ENCODE assay signal across 9 cellular contexts in the genomic region with DNA sequence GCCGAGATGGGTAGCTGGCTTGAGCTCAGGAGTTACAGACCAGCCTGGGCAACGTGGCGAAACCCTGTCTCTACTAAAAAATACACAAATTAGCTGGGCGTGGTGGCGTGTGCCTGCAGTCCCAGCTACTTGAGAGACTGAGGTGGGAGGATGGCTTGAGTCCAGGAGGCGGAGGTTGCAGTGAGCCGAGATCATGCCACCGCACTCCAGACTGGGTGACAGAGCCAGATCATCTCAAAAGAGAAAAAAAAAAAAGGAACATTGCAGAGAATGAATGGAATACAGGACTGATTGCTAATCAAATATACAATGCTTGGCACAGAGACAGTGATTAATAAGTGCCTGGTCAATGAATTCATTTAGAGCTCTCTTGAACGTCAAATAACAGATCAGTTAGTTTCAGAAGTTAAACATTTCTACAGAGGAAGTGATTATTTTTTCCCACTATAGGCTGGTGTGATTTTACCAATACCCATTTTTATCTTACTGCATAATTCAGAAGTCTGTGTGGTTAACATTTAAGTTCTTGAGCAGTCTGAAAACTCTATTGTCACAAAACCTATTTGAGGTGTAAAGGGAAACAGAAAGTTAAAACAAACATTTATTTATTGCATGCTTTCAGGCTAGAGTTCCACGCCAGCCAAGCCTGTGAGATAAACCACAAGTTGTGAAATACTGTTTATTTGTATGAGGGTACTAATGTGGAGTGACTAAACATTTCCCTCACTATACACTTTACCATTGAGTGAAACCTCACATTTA.
DNase-seq lines count a peak whose midpoint lies in the region; ATAC-seq lines count a peak whose summit lies in the region.
"Had no signal": no experiment of that assay in that cellular context is flagged by ENCODE, and none has a peak within 500 bp of the region (broad histone marks: within the 10 kb centered on the region; RNA-seq: fewer than 3 reads in every experiment).

No MANE protein-coding gene starts in this region.

- H3K36me3 ChIP-seq in mucosa of stomach (ENCODE audit: control insufficient read depth, insufficient read depth, low read length) = no peaks in the 10 kb centered on the region

- H3K27me3 Mint-ChIP-seq in T-helper 2 cell treated with Interferon-gamma antibody and Interleukin-4, amounts not matched to agents 5 μg/mL and 100 μg/mL, for 36 hours (ENCODE audit: low read depth) = peaks cover 19% of the 10 kb centered on the region

- H3K9me3 Mint-ChIP-seq in T-helper 2 cell treated with Interferon-gamma antibody and Interleukin-4, amounts not matched to agents 5 μg/mL and 100 μg/mL, for 36 hours = no peaks in the 10 kb centered on the region
- H3K9me3 Mint-ChIP-seq: activated naive CD8-positive, alpha-beta T cell treated with anti-CD3 and anti-CD28 coated beads, Interleukin-2, amount 10 ng/mL, durations not matched to agents 7 days and 5 days had no signal

- ATAC-seq in GM18873 (IDR thresholded peaks at IDR 0.05; ENCODE audit: low FRiP score, unreplicated experiment) = peak; percentile 74
- peak; percentile 83 for ATAC-seq in HG03039 (IDR thresholded peaks at IDR 0.05; ENCODE audit: unreplicated experiment)

- H3K4me3 Mint-ChIP-seq in T-helper 2 cell treated with Interferon-gamma antibody and Interleukin-4, amounts not matched to agents 5 μg/mL and 100 μg/mL, for 36 hours = no peak overlapping the region
- H3K4me3 Mint-ChIP-seq: activated naive CD8-positive, alpha-beta T cell treated with anti-CD3 and anti-CD28 coated beads, Interleukin-2, amount 10 ng/mL, durations not matched to agents 7 days and 5 days had no signal

- DNase-seq in AG08395 (ENCODE audit: low spot score) = peak; percentile 71
- DNase-seq in T-helper 2 cell treated with Interferon-gamma antibody and Interleukin-4, amounts not matched to agents 5 μg/mL and 100 μg/mL, for 36 hours (ENCODE audit: low spot score) = peak; percentile 24
- no peak for DNase-seq in COR-L47 (lab: John Stamatoyannopoulos, UW)
- DNase-seq in COLO668 (lab: John Stamatoyannopoulos, UW; ENCODE audit: unreplicated experiment) = no peak
- DNase-seq in UCSD-AML1 (lab: John Stamatoyannopoulos, UW; ENCODE audit: unreplicated experiment) = no peak
- DNase-seq: activated naive CD8-positive, alpha-beta T cell treated with anti-CD3 and anti-CD28 coated beads, Interleukin-2, amount 10 ng/mL, durations not matched to agents 7 days and 5 days had no signal

- H3K27ac Mint-ChIP-seq in T-helper 2 cell treated with Interferon-gamma antibody and Interleukin-4, amounts not matched to agents 5 μg/mL and 100 μg/mL, for 36 hours = no peak overlapping the region
- H3K27ac Mint-ChIP-seq: activated naive CD8-positive, alpha-beta T cell treated with anti-CD3 and anti-CD28 coated beads, Interleukin-2, amount 10 ng/mL, durations not matched to agents 7 days and 5 days had no signal

- H3K27me3 ChIP-seq in mucosa of stomach (ENCODE audit: control insufficient read depth, insufficient read depth, low read length) = no peaks in the 10 kb centered on the region

- H3K9me3 ChIP-seq in mucosa of stomach (ENCODE audit: control insufficient read depth, low read length) = no peaks in the 10 kb centered on the region

- peak overlapping the region; percentile 6 for H3K4me3 ChIP-seq in mucosa of stomach (ENCODE audit: low read length)

- no peak overlapping the region for H3K9ac ChIP-seq in mucosa of stomach (ENCODE audit: low read length)

- H3K4me1 Mint-ChIP-seq in T-helper 2 cell treated with Interferon-gamma antibody and Interleukin-4, amounts not matched to agents 5 μg/mL and 100 μg/mL, for 36 hours (ENCODE audit: low read depth) = peaks cover 13% of the 10 kb centered on the region

- H3K4me1 ChIP-seq in mucosa of stomach (ENCODE audit: control insufficient read depth, insufficient read depth, low read length) = no peaks in the 10 kb centered on the region

- H3K36me3 Mint-ChIP-seq in T-helper 2 cell treated with Interferon-gamma antibody and Interleukin-4, amounts not matched to agents 5 μg/mL and 100 μg/mL, for 36 hours (ENCODE audit: low read depth) = no peaks in the 10 kb centered on the region
- H3K36me3 Mint-ChIP-seq: activated naive CD8-positive, alpha-beta T cell treated with anti-CD3 and anti-CD28 coated beads, Interleukin-2, amount 10 ng/mL, durations not matched to agents 7 days and 5 days had no signal

Comparison
In these comparisons a context has a peak if more than half of its experiments do, and no peak if none do; other contexts are left out.
1. DNase-seq: peak in AG08395 (single experiment) and T-helper 2 cell treated with Interferon-gamma antibody and Interleukin-4, amounts not matched to agents 5 μg/mL and 100 μg/mL, for 36 hours (single experiment); none in COR-L47 (single experiment), COLO668 (single experiment) and UCSD-AML1 (single experiment).